19 cellular contexts compared by ENCODE assay signal in the genomic region with DNA sequence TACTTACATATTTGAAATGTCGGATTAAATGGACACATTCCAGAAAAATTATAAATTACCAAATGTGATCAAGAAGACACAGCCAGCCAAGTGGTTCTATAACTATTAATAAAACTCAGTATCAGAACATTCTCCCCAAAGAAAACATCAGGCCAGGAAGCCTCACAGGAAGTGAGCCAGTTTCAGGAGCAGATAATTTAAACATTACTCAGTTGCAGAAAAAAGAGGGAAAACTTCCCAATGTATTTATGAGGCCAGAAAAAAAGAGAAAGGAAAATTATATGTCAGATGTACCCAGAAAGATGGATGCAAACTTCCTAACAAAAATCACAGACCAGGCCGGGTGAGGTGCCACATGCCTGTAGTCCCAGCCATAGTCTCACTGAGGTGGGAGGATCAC.
"Had no signal": no experiment of that assay in that cellular context is flagged by ENCODE, and none has a peak within 500 bp of the region (broad histone marks: within the 10 kb centered on the region; RNA-seq: fewer than 3 reads in every experiment).

No MANE protein-coding gene starts in this region.

- H3K4me3 ChIP-seq: adrenal gland, left lung, mucosa of descending colon had no signal

- H3K27ac ChIP-seq: adrenal gland, left lung had no signal

- ATAC-seq: left lung; mucosa of descending colon; naive thymus-derived CD4-positive, alpha-beta T cell; T-cell had no signal

- H3K9me3 ChIP-seq: mucosa of descending colon had no signal

- DNase-seq: activated CD4-positive, alpha-beta T cell treated with anti-CD3 and anti-CD28 coated beads, Interleukin-2, amount 10 ng/mL, durations not matched to agents 7 days and 5 days; activated effector memory CD4-positive, alpha-beta T cell treated with Interleukin-2 at 50 U/mL for 16 hours; activated T-cell treated with anti-CD3 and anti-CD28 coated beads for 4 hours; adrenal gland; caudate nucleus; cortex of kidney; effector memory CD4-positive, alpha-beta T cell; left lung; mucosa of descending colon; naive thymus-derived CD4-positive, alpha-beta T cell; right cardiac atrium; small intestine; stimulated activated CD4-positive, alpha-beta T cell treated with anti-CD3 and anti-CD28 coated beads, Interleukin-4, amount 100 ng/mL, for 4 hours; stimulated activated CD8-positive, alpha-beta memory T cell treated with anti-CD3 and anti-CD28 coated beads, Interleukin-4, amount 100 ng/mL, for 48 hours; stimulated activated naive CD4-positive, alpha-beta T cell treated with Interleukin-2 at 50 U/mL for 16 hours; T-cell; T-helper 9 cell; trophoblast cell had no signal

- H3K9me3 Mint-ChIP-seq: activated naive CD4-positive, alpha-beta T cell treated with anti-CD3 and anti-CD28 coated beads, Interleukin-2, amount 50 U/mL, for 24 hours had no signal

- H3K36me3 ChIP-seq: adrenal gland, left lung had no signal

- H3K27ac Mint-ChIP-seq: activated CD4-positive, alpha-beta T cell treated with anti-CD3 and anti-CD28 coated beads, Interleukin-2, amount 10 ng/mL, durations not matched to agents 7 days and 5 days; T-cell had no signal

- H3K27me3 Mint-ChIP-seq: activated CD4-positive, alpha-beta T cell treated with anti-CD3 and anti-CD28 coated beads, Interleukin-2, amount 10 ng/mL, durations not matched to agents 7 days and 5 days; activated naive CD4-positive, alpha-beta T cell treated with anti-CD3 and anti-CD28 coated beads, Interleukin-2, amount 50 U/mL, for 24 hours; naive thymus-derived CD4-positive, alpha-beta T cell; T-cell had no signal

- H3K4me3 Mint-ChIP-seq: activated CD4-positive, alpha-beta T cell treated with anti-CD3 and anti-CD28 coated beads, Interleukin-2, amount 10 ng/mL, durations not matched to agents 7 days and 5 days; activated naive CD4-positive, alpha-beta T cell treated with anti-CD3 and anti-CD28 coated beads, Interleukin-2, amount 50 U/mL, for 24 hours; naive thymus-derived CD4-positive, alpha-beta T cell; T-cell had no signal
